ENCODE assay signal across 8 cellular contexts in genomic region chr1:39573736-39574624, GRCh38. TPM values are rescaled to one million over a fixed set of nuclear protein-coding genes. Genes with fewer than 3 reads are reported as not detected.
A peak's percentile ranks its signal among the peaks of the same experiment; 100 is the strongest.
DNase-seq lines count a peak whose midpoint lies in the region; ATAC-seq, FAIRE-seq and TF ChIP-seq lines count a peak whose summit lies in the region.

No MANE protein-coding gene starts in this region.

- H3K36me3 Mint-ChIP-seq in nephron progenitor cell (ENCODE audit: low read depth) = peaks cover 42% of the 10 kb centered on the region

- no peaks in the 10 kb centered on the region for H3K9me3 Mint-ChIP-seq in nephron progenitor cell

- ATAC-seq in GM18502 (IDR thresholded peaks at IDR 0.05; ENCODE audit: poor library complexity, unreplicated experiment) = no peak
- ATAC-seq in GM21381 (IDR thresholded peaks at IDR 0.05; ENCODE audit: unreplicated experiment) = no peak

- FAIRE-seq in GM12892 (lab: Jason Lieb, UNC) = peak; percentile 24

- peak overlapping the region; percentile 92 for H3K4me3 Mint-ChIP-seq in nephron progenitor cell

- H3K27me3 Mint-ChIP-seq in nephron progenitor cell (ENCODE audit: low read depth, poor library complexity) = peaks cover 9% of the 10 kb centered on the region

- no peak for TF ChIP-seq POLR2A in GM12892 (IDR thresholded peaks at IDR 0.05; ENCODE audit: low read depth, low read length)
- no peak for TF ChIP-seq POLR2A in erythroblast (IDR thresholded peaks at IDR 0.05; ENCODE audit: low read length)

- DNase-seq in GM12892 (ENCODE audit: insufficient read length) (no peak), RPMI8226 (peak; percentile 50), erythroblast (lab: John Stamatoyannopoulos, UW) (peak; percentile 41 to 43), nephron progenitor cell (no peak), NCI-H446 treated with DMSO at 0.1 percent for 48 hours (lab: John Stamatoyannopoulos, UW) (no peak)
- DNase-seq in activated CD8-positive, alpha-beta memory T cell treated with anti-CD3 and anti-CD28 coated beads, Interleukin-2, amount 50 U/mL, for 48 hours = no peak

- no peak for TF ChIP-seq CTCF in nephron progenitor cell (IDR thresholded peaks at IDR 0.05)

- peak overlapping the region; percentile 62 for H3K27ac Mint-ChIP-seq in nephron progenitor cell

- H3K4me1 Mint-ChIP-seq in nephron progenitor cell = peaks cover 38% of the 10 kb centered on the region

RNA-seq across cellular contexts. Expression of gene PABPC4, which starts 2.6 kb away (rescaled TPM):
- 270 TPM for polyA plus RNA-seq in GM12892 (2012; ENCODE audit: missing spikeins)

Comparison
In these comparisons a context has a peak if more than half of its experiments do, and no peak if none do; other contexts are left out.
1. DNase-seq: peak in RPMI8226 (single experiment) and erythroblast (2 of 2); none in GM12892 (single experiment), nephron progenitor cell (single experiment), NCI-H446 treated with DMSO at 0.1 percent for 48 hours (single experiment) and activated CD8-positive, alpha-beta memory T cell treated with anti-CD3 and anti-CD28 coated beads, Interleukin-2, amount 50 U/mL, for 48 hours (single experiment).